8 cellular contexts compared by ENCODE assay signal in genomic region chr6:129671442-129672344, GRCh38. TPM values are rescaled to one million over a fixed set of nuclear protein-coding genes. Genes with fewer than 3 reads are reported as not detected.
DNase-seq lines count a peak whose midpoint lies in the region; ATAC-seq, FAIRE-seq and TF ChIP-seq lines count a peak whose summit lies in the region.

No MANE protein-coding gene starts in this region.

- H3K27ac ChIP-seq in pancreas, result peak overlapping the region in 2 of 4 donors; percentile 68 to 75

- 83 to 87% methylated on average over 10 of the region's 10 CpGs for WGBS in pancreas, 2 donors

- ATAC-seq in GM19438 (IDR thresholded peaks at IDR 0.05; ENCODE audit: low read depth, unreplicated experiment) (peak; percentile 76), HG03457 (IDR thresholded peaks at IDR 0.05; ENCODE audit: unreplicated experiment) (peak; percentile 61), pancreas (peak in 3 of 4 donors; percentile 48 to 68 (median 61))

- H3K9me3 ChIP-seq in pancreas (no peaks in the 10 kb centered on the region), MG63 (no peaks in the 10 kb centered on the region)

- no peak for TF ChIP-seq CTCF in pancreas (IDR thresholded peaks at IDR 0.05)

- peaks cover 20 to 49% (median 37%) of the 10 kb centered on the region in 3 donors for H3K4me1 ChIP-seq in pancreas

- no peak for FAIRE-seq in pancreas (lab: Jason Lieb, UNC)

- no peak overlapping the region for H3K4me3 ChIP-seq in pancreas
- H3K4me3 ChIP-seq in MG63, result no peak overlapping the region

- H3K27me3 ChIP-seq in pancreas (no peaks in the 10 kb centered on the region), MG63 (no peaks in the 10 kb centered on the region)

- H3K36me3 ChIP-seq in pancreas, result no peaks in the 10 kb centered on the region
- H3K36me3 ChIP-seq in MG63, result no peaks in the 10 kb centered on the region; the same call in 1 of the 2 replicates

- in situ Hi-C loops in ACHN (cut with HindIII; ENCODE audit: low pct_ligation_motif_present, low pct_unique_long_range_greater_than_20kb, low sequenced_read_pairs), result no loop called here

- DNase-seq in ACHN (peak; percentile 49), pancreas (no peak), NCI-H2196 treated with DMSO at 0.1 percent for 48 hours (lab: John Stamatoyannopoulos, UW; ENCODE audit: unreplicated experiment) (no peak), MG63 (no peak)
- DNase-seq in activated CD4-positive, CD25-positive, alpha-beta regulatory T cell treated with anti-CD3 and anti-CD28 coated beads, Interleukin-2, amount 50 U/mL, for 16 hours (ENCODE audit: low read depth, low spot score), result peak; percentile 38
- peak; percentile 23 for DNase-seq in effector CD4-positive, alpha-beta T cell

- intact Hi-C loops in pancreas (cut with DNase I), result no loop called here

RNA-seq across cellular contexts. Expression of gene ARHGAP18, which starts 38.3 kb away (rescaled TPM):
- total RNA-seq in pancreas, result 10 to 100 TPM; 22.9 to 41.0 (median 29.6) TPM
- 10 to 100 TPM in 1 of 2 donors, 1 to 10 TPM in 1; 8.2 to 11.6 TPM for polyA plus RNA-seq in pancreas
- total RNA-seq in MG63 (2014; rRNA removed; shearing (Covaris generic); ENCODE audit: low replicate concordance), result 31.7 and 37.9 TPM in 2 replicates

Comparison
In these comparisons a context has a peak if more than half of its experiments do, and no peak if none do; other contexts are left out.
1. DNase-seq: peak in ACHN (single experiment), activated CD4-positive, CD25-positive, alpha-beta regulatory T cell treated with anti-CD3 and anti-CD28 coated beads, Interleukin-2, amount 50 U/mL, for 16 hours (single experiment) and effector CD4-positive, alpha-beta T cell (single experiment); none in pancreas (0 of 6), NCI-H2196 treated with DMSO at 0.1 percent for 48 hours (single experiment) and MG63 (single experiment).
2. Peak in every context shown above with its lines, with median percentiles within 50 percentile points of each other: ATAC-seq.